21 cellular contexts compared by ENCODE assay signal in genomic region chr11:5665746-5666395, GRCh38.
"Had no signal": no experiment of that assay in that cellular context is flagged by ENCODE, and none has a peak within 500 bp of the region (broad histone marks: within the 10 kb centered on the region; RNA-seq: fewer than 3 reads in every experiment).

No MANE protein-coding gene starts in this region.

- H3K27ac Mint-ChIP-seq: activated B cell treated with CpG ODN at 0.5 μM for 24 hours; T-helper 2 cell treated with Interferon-gamma antibody and Interleukin-4, amounts not matched to agents 5 μg/mL and 100 μg/mL, for 36 hours had no signal

- H3K27me3 ChIP-seq: dorsolateral prefrontal cortex, neutrophil, stomach had no signal

- H3K27ac ChIP-seq: dorsolateral prefrontal cortex, epithelial cell of prostate, neutrophil, SK-N-MC, stomach had no signal

- H3K4me1 ChIP-seq: stomach had no signal

- H3K9me3 ChIP-seq: neutrophil, stomach had no signal

- DNase-seq: activated B cell treated with CpG ODN at 0.5 μM for 24 hours; activated CD4-positive, alpha-beta T cell treated with anti-CD3 and anti-CD28 coated beads for 4 hours; activated CD8-positive, alpha-beta T cell treated with anti-CD3 and anti-CD28 coated beads for 36 hours; activated effector memory CD4-positive, alpha-beta T cell treated with Interleukin-2 at 50 U/mL for 16 hours; activated naive CD4-positive, alpha-beta T cell treated with anti-CD3 and anti-CD28 coated beads, Interleukin-2, amount 50 U/mL, for 16 hours; activated T-cell treated with anti-CD3 and anti-CD28 coated beads, Interleukin-2, amount 50 U/mL, for 4 hours; dorsolateral prefrontal cortex; foreskin melanocyte; glutamatergic neuron; hypothalamus; kidney; mesenchymal stem cell; naive thymus-derived CD8-positive, alpha-beta T cell; stimulated activated CD4-positive, alpha-beta T cell treated with anti-CD3 and anti-CD28 coated beads, Interleukin-12 subunit alpha, Interleukin-12 subunit beta, amount 100 ng/mL, for 4 hours; stimulated activated CD4-positive, alpha-beta T cell treated with anti-CD3 and anti-CD28 coated beads, Interleukin-1b, Interleukin-23, amount 100 ng/mL, for 48 hours; stomach had no signal

- H3K4me1 Mint-ChIP-seq: activated B cell treated with CpG ODN at 0.5 μM for 24 hours had no signal

- ATAC-seq: activated CD8-positive, alpha-beta T cell treated with anti-CD3 and anti-CD28 coated beads for 36 hours; activated T-cell treated with anti-CD3 and anti-CD28 coated beads, Interleukin-2, amount 50 U/mL, for 4 hours; left lobe of liver; naive thymus-derived CD8-positive, alpha-beta T cell had no signal

- H3K9me3 Mint-ChIP-seq: activated B cell treated with CpG ODN at 0.5 μM for 24 hours; activated CD8-positive, alpha-beta T cell treated with anti-CD3 and anti-CD28 coated beads for 36 hours; activated T-cell treated with anti-CD3 and anti-CD28 coated beads, Interleukin-2, amount 50 U/mL, for 4 hours; naive thymus-derived CD8-positive, alpha-beta T cell; T-helper 2 cell treated with Interferon-gamma antibody and Interleukin-4, amounts not matched to agents 5 μg/mL and 100 μg/mL, for 36 hours had no signal

- H3K4me3 ChIP-seq: dorsolateral prefrontal cortex, SK-N-MC, stomach had no signal

- H3K4me3 Mint-ChIP-seq: activated B cell treated with CpG ODN at 0.5 μM for 24 hours; activated CD8-positive, alpha-beta T cell treated with anti-CD3 and anti-CD28 coated beads for 36 hours; activated T-cell treated with anti-CD3 and anti-CD28 coated beads, Interleukin-2, amount 50 U/mL, for 4 hours; naive thymus-derived CD8-positive, alpha-beta T cell; T-helper 2 cell treated with Interferon-gamma antibody and Interleukin-4, amounts not matched to agents 5 μg/mL and 100 μg/mL, for 36 hours had no signal
